In the genomic region with DNA sequence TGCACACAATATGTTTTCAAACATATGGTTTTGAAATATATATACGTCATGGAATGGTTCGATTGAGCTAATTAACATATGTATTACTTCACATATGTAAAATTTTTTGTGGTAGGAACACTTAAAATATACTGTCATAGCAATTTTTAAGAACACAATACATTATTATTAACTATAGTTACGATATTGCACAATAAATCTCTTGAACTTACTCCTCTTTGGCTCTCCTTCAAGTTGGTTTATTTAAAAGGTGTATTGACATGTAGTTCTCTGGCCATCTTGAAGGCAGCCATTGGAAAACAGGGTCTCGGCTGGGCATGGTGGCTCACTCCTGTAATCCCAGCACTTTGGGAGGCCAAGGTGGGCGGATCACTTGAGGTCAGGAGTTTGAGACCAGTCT, we compare ENCODE assay signal across 37 cellular contexts.
"Had no signal": no experiment of that assay in that cellular context is flagged by ENCODE, and none has a peak within 500 bp of the region (broad histone marks: within the 10 kb centered on the region; RNA-seq: fewer than 3 reads in every experiment).

No MANE protein-coding gene starts in this region.

- H3K4me1 Mint-ChIP-seq: activated B cell treated with CpG ODN at 0.5 μM for 24 hours; activated T-helper 17 cell treated with anti-CD3 and anti-CD28 coated beads, Interleukin-2, amount 50 U/mL, for 72 hours; central memory CD8-positive, alpha-beta T cell had no signal

- H3K36me3 ChIP-seq: adrenal gland, ascending aorta, cardiac muscle cell had no signal

- H3K4me3 Mint-ChIP-seq: activated B cell treated with CpG ODN at 0.5 μM for 24 hours; activated CD4-positive, alpha-beta memory T cell treated with anti-CD3 and anti-CD28 coated beads for 36 hours; activated CD4-positive, alpha-beta T cell treated with anti-CD3 and anti-CD28 coated beads, Interleukin-2, amount 10 ng/mL, durations not matched to agents 24 days and 14 days; activated CD8-positive, alpha-beta T cell treated with anti-CD3 and anti-CD28 coated beads for 36 hours; activated naive CD4-positive, alpha-beta T cell treated with anti-CD3 and anti-CD28 coated beads for 36 hours; activated naive CD8-positive, alpha-beta T cell treated with anti-CD3 and anti-CD28 coated beads for 36 hours; activated T-cell treated with anti-CD3 and anti-CD28 coated beads, Interleukin-2, amount 50 U/mL, for 4 hours; activated T-cell treated with anti-CD3 and anti-CD28 coated beads, Interleukin-2, amount 50 U/mL, for 72 hours; activated T-helper 1 cell treated with anti-CD3 and anti-CD28 coated beads, Interleukin-12 subunit alpha, Interleukin-12 subunit beta, Interleukin-2, Interleukin-4 antibody, amounts not matched to agents 30 ng/mL and 10 ng/mL and 1 ng/mL, durations not matched to agents 14 hours and 24 hours and 36 hours; activated T-helper 17 cell treated with anti-CD3 and anti-CD28 coated beads, Interleukin-2, amount 50 U/mL, for 72 hours; brain; central memory CD8-positive, alpha-beta T cell; T-helper 1 cell treated with Interleukin-12 subunit alpha and Interleukin-12 subunit beta and Interleukin-4 antibody, amounts not matched to agents 30 μg/mL and 1 μg/mL, for 36 hours; T-helper 2 cell treated with Interferon-gamma antibody and Interleukin-4, amounts not matched to agents 5 μg/mL and 100 μg/mL, for 36 hours had no signal

- H3K36me3 Mint-ChIP-seq: activated CD4-positive, alpha-beta memory T cell treated with anti-CD3 and anti-CD28 coated beads for 36 hours; activated naive CD4-positive, alpha-beta T cell treated with anti-CD3 and anti-CD28 coated beads, Interleukin-2, amount 50 U/mL, for 72 hours; activated naive CD8-positive, alpha-beta T cell treated with anti-CD3 and anti-CD28 coated beads for 36 hours; brain had no signal

- H3K4me3 ChIP-seq: adrenal gland, ascending aorta, cardiac muscle cell had no signal

- H3K27ac Mint-ChIP-seq: activated B cell treated with CpG ODN at 0.5 μM for 24 hours; activated CD4-positive, alpha-beta memory T cell treated with anti-CD3 and anti-CD28 coated beads for 36 hours; activated CD4-positive, alpha-beta T cell treated with anti-CD3 and anti-CD28 coated beads, Interleukin-2, amount 10 ng/mL, durations not matched to agents 24 days and 14 days; activated CD8-positive, alpha-beta T cell treated with anti-CD3 and anti-CD28 coated beads for 36 hours; activated naive CD4-positive, alpha-beta T cell treated with anti-CD3 and anti-CD28 coated beads for 36 hours; activated naive CD4-positive, alpha-beta T cell treated with anti-CD3 and anti-CD28 coated beads, Interleukin-2, amount 50 U/mL, for 72 hours; activated naive CD8-positive, alpha-beta T cell treated with anti-CD3 and anti-CD28 coated beads for 36 hours; activated T-cell treated with anti-CD3 and anti-CD28 coated beads, Interleukin-2, amount 50 U/mL, for 72 hours; activated T-helper 1 cell treated with anti-CD3 and anti-CD28 coated beads, Interleukin-12 subunit alpha, Interleukin-12 subunit beta, Interleukin-2, Interleukin-4 antibody, amounts not matched to agents 30 ng/mL and 10 ng/mL and 1 ng/mL, durations not matched to agents 14 hours and 24 hours and 36 hours; activated T-helper 17 cell treated with anti-CD3 and anti-CD28 coated beads, Interleukin-2, amount 50 U/mL, for 72 hours; brain; T-helper 1 cell treated with Interleukin-12 subunit alpha and Interleukin-12 subunit beta and Interleukin-4 antibody, amounts not matched to agents 30 μg/mL and 1 μg/mL, for 36 hours; T-helper 2 cell treated with Interferon-gamma antibody and Interleukin-4, amounts not matched to agents 5 μg/mL and 100 μg/mL, for 36 hours had no signal

- DNase-seq: activated B cell treated with CpG ODN at 0.5 μM for 24 hours; activated CD4-positive, alpha-beta memory T cell treated with anti-CD3 and anti-CD28 coated beads for 36 hours; activated CD4-positive, alpha-beta T cell treated with anti-CD3 and anti-CD28 coated beads for 4 hours; activated CD4-positive, alpha-beta T cell treated with anti-CD3 and anti-CD28 coated beads, Interleukin-2, amount 10 ng/mL, durations not matched to agents 24 days and 14 days; activated CD4-positive, alpha-beta T cell treated with anti-CD3 and anti-CD28 coated beads, Interleukin-2, amount 50 U/mL, for 1 hour; activated CD4-positive, alpha-beta T cell treated with anti-CD3 and anti-CD28 coated beads, Interleukin-2, amount 50 U/mL, for 4 hours; activated CD4-positive, CD25-positive, alpha-beta regulatory T cell treated with anti-CD3 and anti-CD28 coated beads, Interleukin-2, amount 50 U/mL, for 72 hours; activated CD8-positive, alpha-beta memory T cell treated with anti-CD3 and anti-CD28 coated beads, Interleukin-2, amount 50 U/mL, for 4 hours; activated CD8-positive, alpha-beta T cell treated with anti-CD3 and anti-CD28 coated beads for 36 hours; activated effector memory CD4-positive, alpha-beta T cell treated with anti-CD3 and anti-CD28 coated beads, Interleukin-2, amount 50 U/mL, for 16 hours; activated gamma-delta T cell treated with Interleukin-2 at 50 U/mL for 16 hours; activated naive CD4-positive, alpha-beta T cell; activated naive CD4-positive, alpha-beta T cell treated with anti-CD3 and anti-CD28 coated beads for 36 hours; activated naive CD4-positive, alpha-beta T cell treated with anti-CD3 and anti-CD28 coated beads, Interleukin-2, amount 50 U/mL, for 16 hours; activated naive CD8-positive, alpha-beta T cell treated with anti-CD3 and anti-CD28 coated beads for 36 hours; activated T-cell treated with anti-CD3 and anti-CD28 coated beads for 4 hours; activated T-cell treated with anti-CD3 and anti-CD28 coated beads, Interleukin-2, amount 50 U/mL, for 1 hour; activated T-cell treated with anti-CD3 and anti-CD28 coated beads, Interleukin-2, amount 50 U/mL, for 4 hours; activated T-cell treated with anti-CD3 and anti-CD28 coated beads, Interleukin-2, amount 50 U/mL, for 72 hours; adrenal gland; amygdala; anterior cingulate cortex; caudate nucleus; cerebellar nuclear complex; T-helper 1 cell; T-helper 2 cell; T-helper 9 cell had no signal

- ATAC-seq: activated CD8-positive, alpha-beta T cell treated with anti-CD3 and anti-CD28 coated beads for 36 hours; activated naive CD4-positive, alpha-beta T cell treated with anti-CD3 and anti-CD28 coated beads, Interleukin-2, amount 50 U/mL, for 72 hours; activated T-cell treated with anti-CD3 and anti-CD28 coated beads, Interleukin-2, amount 50 U/mL, for 4 hours; activated T-cell treated with anti-CD3 and anti-CD28 coated beads, Interleukin-2, amount 50 U/mL, for 72 hours; activated T-helper 17 cell treated with anti-CD3 and anti-CD28 coated beads, Interleukin-2, amount 50 U/mL, for 72 hours had no signal

- H3K9me3 ChIP-seq: adrenal gland, ascending aorta had no signal

- H3K27ac ChIP-seq: adrenal gland, ascending aorta, cardiac muscle cell, VCaP had no signal

- H3K27me3 Mint-ChIP-seq: activated CD8-positive, alpha-beta T cell treated with anti-CD3 and anti-CD28 coated beads for 36 hours; activated naive CD8-positive, alpha-beta T cell treated with anti-CD3 and anti-CD28 coated beads for 36 hours had no signal

- H3K27me3 ChIP-seq: adrenal gland, ascending aorta, cardiac muscle cell had no signal

- H3K4me1 ChIP-seq: adrenal gland, ascending aorta had no signal

- H3K9me3 Mint-ChIP-seq: activated B cell treated with CpG ODN at 0.5 μM for 24 hours; activated CD4-positive, alpha-beta memory T cell treated with anti-CD3 and anti-CD28 coated beads for 36 hours; activated CD4-positive, alpha-beta T cell treated with anti-CD3 and anti-CD28 coated beads, Interleukin-2, amount 10 ng/mL, durations not matched to agents 24 days and 14 days; activated CD8-positive, alpha-beta T cell treated with anti-CD3 and anti-CD28 coated beads for 36 hours; activated naive CD4-positive, alpha-beta T cell treated with anti-CD3 and anti-CD28 coated beads for 36 hours; activated naive CD4-positive, alpha-beta T cell treated with anti-CD3 and anti-CD28 coated beads, Interleukin-2, amount 50 U/mL, for 72 hours; activated naive CD8-positive, alpha-beta T cell treated with anti-CD3 and anti-CD28 coated beads for 36 hours; activated T-cell treated with anti-CD3 and anti-CD28 coated beads, Interleukin-2, amount 50 U/mL, for 4 hours; activated T-cell treated with anti-CD3 and anti-CD28 coated beads, Interleukin-2, amount 50 U/mL, for 72 hours; activated T-helper 1 cell treated with anti-CD3 and anti-CD28 coated beads, Interleukin-12 subunit alpha, Interleukin-12 subunit beta, Interleukin-2, Interleukin-4 antibody, amounts not matched to agents 30 ng/mL and 10 ng/mL and 1 ng/mL, durations not matched to agents 14 hours and 24 hours and 36 hours; activated T-helper 17 cell treated with anti-CD3 and anti-CD28 coated beads, Interleukin-2, amount 50 U/mL, for 72 hours; central memory CD8-positive, alpha-beta T cell; T-helper 1 cell treated with Interleukin-12 subunit alpha and Interleukin-12 subunit beta and Interleukin-4 antibody, amounts not matched to agents 30 μg/mL and 1 μg/mL, for 36 hours; T-helper 2 cell treated with Interferon-gamma antibody and Interleukin-4, amounts not matched to agents 5 μg/mL and 100 μg/mL, for 36 hours had no signal
